Comparison of ENCODE assay signal across 15 cellular contexts in the genomic region with DNA sequence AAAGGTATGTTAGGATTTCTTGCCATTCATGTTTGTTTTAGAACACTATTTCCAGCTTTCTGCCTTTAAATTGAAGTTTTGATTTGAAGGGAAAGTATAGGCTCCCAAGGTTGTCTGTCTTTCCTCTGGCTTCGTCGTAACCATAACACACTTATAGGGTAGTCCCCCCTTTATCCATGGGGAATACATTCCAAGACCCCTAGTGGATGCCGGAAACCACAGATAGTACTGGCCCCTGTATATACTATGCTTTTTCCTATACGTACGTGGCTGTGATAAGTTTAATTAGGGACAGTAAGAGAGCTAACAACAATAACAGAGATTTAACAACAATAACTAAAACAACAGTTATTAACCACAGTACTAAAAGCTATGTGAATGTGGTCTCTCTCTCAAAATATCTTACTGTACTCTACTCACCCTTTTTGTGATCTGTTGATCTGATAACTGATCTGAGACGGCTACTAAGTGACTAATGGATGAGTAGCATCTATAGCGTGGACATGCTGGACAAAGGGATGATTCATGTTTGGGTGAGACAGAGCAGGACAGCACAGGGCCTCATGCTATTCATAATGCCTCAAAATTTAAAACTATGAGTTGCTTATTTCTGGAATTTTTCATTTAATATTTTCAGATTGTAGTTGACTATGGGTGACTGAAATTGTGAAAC.
DNase-seq lines count a peak whose midpoint lies in the region; ATAC-seq, FAIRE-seq and TF ChIP-seq lines count a peak whose summit lies in the region.
"Had no signal": no experiment of that assay in that cellular context is flagged by ENCODE, and none has a peak within 500 bp of the region (broad histone marks: within the 10 kb centered on the region; RNA-seq: fewer than 3 reads in every experiment).

No MANE protein-coding gene starts in this region.

- TF ChIP-seq RAD21 in GM12878 (IDR thresholded peaks at IDR 0.05; ENCODE audit: insufficient read depth, low read depth, low read length): no peak

- POLR2A ChIA-PET in GM12878 (lab: Charles Lee): no interaction called here
- POLR2A ChIA-PET in activated CD8-positive, alpha-beta T cell treated with anti-CD3 and anti-CD28 coated beads, Interleukin-2, amount 10 ng/mL, durations not matched to agents 7 days and 5 days (lab: Charles Lee): no interaction called here

- no peak overlapping the region for H3K27ac Mint-ChIP-seq in activated CD8-positive, alpha-beta T cell treated with anti-CD3 and anti-CD28 coated beads, Interleukin-2, amount 10 ng/mL, durations not matched to agents 7 days and 5 days
- H3K27ac Mint-ChIP-seq: activated T-helper 2 cell treated with anti-CD3 and anti-CD28 coated beads, Interferon-gamma antibody, Interleukin-2, Interleukin-4, amounts not matched to agents 10 μg/mL and 5 μg/mL and 100 μg/mL, durations not matched to agents 14 hours and 24 hours and 36 hours had no signal

- FAIRE-seq in GM12878 (lab: Jason Lieb, UNC): no peak
- FAIRE-seq: A204.1, colon, H1 had no signal

- H3K36me3 Mint-ChIP-seq in activated CD8-positive, alpha-beta T cell treated with anti-CD3 and anti-CD28 coated beads, Interleukin-2, amount 10 ng/mL, durations not matched to agents 7 days and 5 days (ENCODE audit: low read depth): no peaks in the 10 kb centered on the region

- DNase-seq in Right ventricle myocardium superior (no peak), right atrium auricular region (ENCODE audit: low spot score) (no peak), GM12878 (ENCODE audit: low read depth, low spot score) (no peak), hepatocyte (ENCODE audit: low spot score) (no peak), sciatic nerve (ENCODE audit: low spot score) (no peak)
- DNase-seq in activated CD8-positive, alpha-beta T cell treated with anti-CD3 and anti-CD28 coated beads, Interleukin-2, amount 10 ng/mL, durations not matched to agents 7 days and 5 days: no peak
- no peak for DNase-seq in activated naive CD4-positive, alpha-beta T cell (lab: John Stamatoyannopoulos, UW)
- DNase-seq: activated CD4-positive, alpha-beta T cell treated with anti-CD3 and anti-CD28 coated beads for 1 hour; GDM1 had no signal

- no peaks in the 10 kb centered on the region for H3K27me3 Mint-ChIP-seq in activated CD8-positive, alpha-beta T cell treated with anti-CD3 and anti-CD28 coated beads, Interleukin-2, amount 10 ng/mL, durations not matched to agents 7 days and 5 days (ENCODE audit: low read depth)

- H3K4me3 Mint-ChIP-seq in activated CD8-positive, alpha-beta T cell treated with anti-CD3 and anti-CD28 coated beads, Interleukin-2, amount 10 ng/mL, durations not matched to agents 7 days and 5 days: no peak overlapping the region

- peak overlapping the region in 1 of 2 donors; percentile 59 for H3K27ac ChIP-seq in right atrium auricular region
- H3K27ac ChIP-seq in GM12878 (ENCODE audit: control insufficient read depth, insufficient read depth): no peak overlapping the region
- H3K27ac ChIP-seq in hepatocyte: peak overlapping the region; percentile 28
- H3K27ac ChIP-seq: SJSA1 had no signal

- SMC1A ChIA-PET in GM12878 (lab: Charles Lee; ENCODE audit: uncharacterized antibody, unreplicated experiment): interaction anchor here (1.0 kb wide), 1 partner anchor 24 kb away, joined by 3 read pairs; no protein-coding TSS in a partner anchor

- no peaks in the 10 kb centered on the region for H3K9me3 Mint-ChIP-seq in activated CD8-positive, alpha-beta T cell treated with anti-CD3 and anti-CD28 coated beads, Interleukin-2, amount 10 ng/mL, durations not matched to agents 7 days and 5 days (ENCODE audit: insufficient read depth)
- H3K9me3 Mint-ChIP-seq: activated T-helper 2 cell treated with anti-CD3 and anti-CD28 coated beads, Interferon-gamma antibody, Interleukin-2, Interleukin-4, amounts not matched to agents 10 μg/mL and 5 μg/mL and 100 μg/mL, durations not matched to agents 14 hours and 24 hours and 36 hours had no signal

- H3K4me1 ChIP-seq in right atrium auricular region (peaks cover 0 to 15% of the 10 kb centered on the region in 2 donors), GM12878 (ENCODE audit: control insufficient read depth, insufficient read depth, low read length) (peaks cover 5% of the 10 kb centered on the region; the same call in 1 of the 2 replicates), hepatocyte (ENCODE audit: insufficient read depth) (peaks cover 18% of the 10 kb centered on the region)
- H3K4me1 ChIP-seq: SJSA1 had no signal

- H3K36me3 ChIP-seq in right atrium auricular region (no peaks in the 10 kb centered on the region), GM12878 (ENCODE audit: control insufficient read depth in 2 of 2, insufficient read depth in 2 of 2, low read length in 1 of 2) (peaks cover 0 to 2% of the 10 kb centered on the region in 2 experiments; a peak in 1 of 4 replicates), hepatocyte (replicated peaks; ENCODE audit: insufficient read depth, low read depth) (no peaks in the 10 kb centered on the region)
- H3K36me3 ChIP-seq: SJSA1 had no signal

- 62% methylated on average over 7 of the region's 7 CpGs for WGBS in GM12878 (ENCODE audit: insufficient coverage, insufficient replicate concordance, low lambda C conversion rate, missing lambda C conversion rate)
- 66% methylated on average over 7 of the region's 7 CpGs for WGBS in hepatocyte (ENCODE audit: low lambda C conversion rate, missing lambda C conversion rate)

- no peak for TF ChIP-seq CTCF in right atrium auricular region (IDR thresholded peaks at IDR 0.05)
- no peak for TF ChIP-seq CTCF in GM12878 (IDR thresholded peaks at IDR 0.05 in 2 of 3, conservative IDR thresholded peaks at IDR 0.05 in 1 of 3; ENCODE audit: control insufficient read depth in 2 of 3, extremely low read depth in 1 of 3, insufficient read depth in 1 of 3, low read depth in 3 of 3, low read length in 3 of 3)
- no peak for TF ChIP-seq CTCF in hepatocyte (IDR thresholded peaks at IDR 0.05; ENCODE audit: poor library complexity)

- H3K9me2 ChIP-seq in hepatocyte (replicated peaks; ENCODE audit: insufficient read depth): no peaks in the 10 kb centered on the region

- H4K20me1 ChIP-seq in GM12878 (ENCODE audit: control insufficient read depth, insufficient read depth): no peaks in the 10 kb centered on the region
- H4K20me1 ChIP-seq in hepatocyte (ENCODE audit: insufficient read depth, poor library complexity, severe bottlenecking): no peaks in the 10 kb centered on the region

- H3K79me2 ChIP-seq in GM12878 (ENCODE audit: control insufficient read depth, insufficient read depth, low read length): no peaks in the 10 kb centered on the region; the same call in none of the 2 replicates
- H3K79me2 ChIP-seq in hepatocyte: peaks cover 9% of the 10 kb centered on the region

- intact Hi-C loops in Right ventricle myocardium superior (cut with DNase I): no loop called here
- intact Hi-C loops in GM12878 (cut with micrococcal nuclease; ENCODE audit: unreplicated experiment): no loop called here
- intact Hi-C loops in sciatic nerve (cut with DNase I): no loop called here

- H3K27me3 ChIP-seq in right atrium auricular region (no peaks in the 10 kb centered on the region), GM12878 (replicated peaks in 1 of 2; ENCODE audit: control insufficient read depth in 2 of 2, insufficient read depth in 2 of 2, low read length in 1 of 2) (no peaks in the 10 kb centered on the region), hepatocyte (no peaks in the 10 kb centered on the region)
- H3K27me3 ChIP-seq: SJSA1 had no signal

- H3K4me3 ChIP-seq in right atrium auricular region (no peak overlapping the region), GM12878 (no peak overlapping the region), hepatocyte (no peak overlapping the region)
- H3K4me3 ChIP-seq: SJSA1 had no signal

- H2AFZ ChIP-seq in GM12878 (ENCODE audit: control insufficient read depth, low read depth, low read length): no peak overlapping the region
- H2AFZ ChIP-seq in hepatocyte: no peak overlapping the region

- in situ Hi-C loops in GM12878 (cut with MboI): no loop called here

- H3K9me3 ChIP-seq in right atrium auricular region (no peaks in the 10 kb centered on the region), GM12878 (replicated peaks; ENCODE audit: control insufficient read depth, insufficient read depth, low read length) (no peaks in the 10 kb centered on the region; the same call in 2 of the 3 replicates), hepatocyte (ENCODE audit: low read depth) (no peaks in the 10 kb centered on the region)
- H3K9me3 ChIP-seq: SJSA1 had no signal

- H3K9ac ChIP-seq in GM12878 (ENCODE audit: control insufficient read depth, insufficient read depth, low read length): no peak overlapping the region

- ATAC-seq in Right ventricle myocardium superior (ENCODE audit: poor library complexity) (peak; percentile 43), GM12878 (peak; percentile 35; the same call in 2 of the 3 replicates), HG03342 (IDR thresholded peaks at IDR 0.05; ENCODE audit: unreplicated experiment) (no peak), sciatic nerve (no peak)
- ATAC-seq in activated CD8-positive, alpha-beta T cell treated with anti-CD3 and anti-CD28 coated beads, Interleukin-2, amount 10 ng/mL, durations not matched to agents 7 days and 5 days: no peak

- no peak overlapping the region for H3K4me2 ChIP-seq in GM12878 (ENCODE audit: control insufficient read depth, insufficient read depth)
- H3K4me2 ChIP-seq in hepatocyte: peak overlapping the region; percentile 18

- TF ChIP-seq EP300 in GM12878 (IDR thresholded peaks at IDR 0.05; ENCODE audit: borderline replicate concordance in 1 of 2, control insufficient read depth in 1 of 2, low read depth in 2 of 2, low read length in 2 of 2): no peak

- CTCF ChIA-PET in GM12878 (lab: Yijun Ruan, JAX): no interaction called here
- CTCF ChIA-PET in activated CD8-positive, alpha-beta T cell treated with anti-CD3 and anti-CD28 coated beads, Interleukin-2, amount 10 ng/mL, durations not matched to agents 7 days and 5 days (lab: Charles Lee): no interaction called here

- RAD21 ChIA-PET in GM12878 (lab: Charles Lee; ENCODE audit: unreplicated experiment): no interaction called here

- H3K4me1 Mint-ChIP-seq in activated CD8-positive, alpha-beta T cell treated with anti-CD3 and anti-CD28 coated beads, Interleukin-2, amount 10 ng/mL, durations not matched to agents 7 days and 5 days (ENCODE audit: low read depth): peaks cover 8% of the 10 kb centered on the region

- no peak for TF ChIP-seq POLR2A in GM12878 (IDR thresholded peaks at IDR 0.05; ENCODE audit: low read depth, low read length)

- no TSS peak for BruUV-seq in GM12878 (replicated peaks; lab: Mats Ljungman, UMichigan)

TF ChIP-seq in GM12878, 131 proteins besides CTCF, POLR2A, EP300 and RAD21 (continues in another document):
- TF ChIP-seq SIX5 (IDR thresholded peaks at IDR 0.05; ENCODE audit: low read depth, low read length, severe bottlenecking): no peak
- TF ChIP-seq JUNB (IDR thresholded peaks at IDR 0.05): no peak
- TF ChIP-seq CBFB (IDR thresholded peaks at IDR 0.05; ENCODE audit: low read depth): no peak
- no peak for TF ChIP-seq CREB1 (IDR thresholded peaks at IDR 0.05; ENCODE audit: low read depth)

Comparison
In these comparisons a context has a peak if more than half of its experiments do, and no peak if none do; other contexts are left out.
1. ATAC-seq: peak in Right ventricle myocardium superior (single experiment) and GM12878 (single experiment); none in HG03342 (single experiment), activated CD8-positive, alpha-beta T cell treated with anti-CD3 and anti-CD28 coated beads, Interleukin-2, amount 10 ng/mL, durations not matched to agents 7 days and 5 days (single experiment) and sciatic nerve (single experiment).